8 cellular contexts compared by ENCODE assay signal in genomic region chr3:131502530-131503327, GRCh38. TPM values are rescaled to one million over a fixed set of nuclear protein-coding genes. Genes with fewer than 3 reads are reported as not detected.
DNase-seq lines count a peak whose midpoint lies in the region; ATAC-seq and TF ChIP-seq lines count a peak whose summit lies in the region.

MRPL3 (minus strand) TSS chr3:131502971; CDS start chr3:131502821, 150 bp downstream.

- 2% methylated on average over 10 of the region's 47 CpGs; no CpG with 5 or more reads in 1 of the 2 experiments for WGBS in IMR-90 (ENCODE audit: extremely low coverage in 2 of 2, insufficient read length in 1 of 2), 2 experiments

- peaks cover 16 to 20% of the 10 kb centered on the region in 2 experiments for H3K79me1 ChIP-seq in IMR-90 (ENCODE audit: low read depth in 1 of 2, low read length in 2 of 2)

- ATAC-seq in GM21529 (IDR thresholded peaks at IDR 0.05; ENCODE audit: unreplicated experiment) = peak; percentile 98
- ATAC-seq in IMR-90 (ENCODE audit: low read depth) = peak; percentile 96

- 0 out of 2 replicates have a peak, but pooled peaks have one; percentile 2 for TF ChIP-seq RAD21 in IMR-90 (IDR thresholded peaks at IDR 0.05; ENCODE audit: low read length)

- H3K4ac ChIP-seq in IMR-90 (ENCODE audit: low read depth, low read length) = peak within 1 kb of the TSS; percentile 98

- dilution Hi-C loops in IMR-90 (cut with HindIII; ENCODE audit: low sequenced_read_pairs, unreplicated experiment) = no loop called here

- peak within 1 kb of the TSS; percentile 90 for H2AK5ac ChIP-seq in IMR-90 (ENCODE audit: low read depth, low read length)

- no peaks in the 10 kb centered on the region for H4K20me1 ChIP-seq in IMR-90 (ENCODE audit: insufficient read depth, low read length)

- in situ Hi-C loops in IMR-90 (cut with MboI; ENCODE audit: low sequenced_read_pairs) = no loop called here

- H3K18ac ChIP-seq in IMR-90 (ENCODE audit: low read depth, low read length) = peak within 1 kb of the TSS; percentile 23; the same call in 1 of the 2 replicates

- POLR2A ChIA-PET in IMR-90 (lab: Charles Lee; ENCODE audit: unreplicated experiment) = no interaction called here

- peak within 1 kb of the TSS; percentile 93 for H3K14ac ChIP-seq in IMR-90 (replicated peaks; ENCODE audit: low read depth, low read length)

- peak within 1 kb of the TSS; percentile 43; the same call in 1 of the 2 replicates for H2BK120ac ChIP-seq in IMR-90 (ENCODE audit: low read depth, low read length)

- DNase-seq in DMS114 treated with DMSO at 0.1 percent for 48 hours (lab: John Stamatoyannopoulos, UW; ENCODE audit: unreplicated experiment) (peak; percentile 86), IMR-90 (peak; percentile 87), OCI-M2 (lab: John Stamatoyannopoulos, UW; ENCODE audit: unreplicated experiment) (peak; percentile 6), activated T-cell treated with anti-CD3 and anti-CD28 coated beads for 4 hours (peak; percentile 74), epithelial cell of prostate (ENCODE audit: low read depth, low spot score) (peak; percentile 45)
- DNase-seq in stimulated activated CD8-positive, alpha-beta memory T cell treated with anti-CD3 and anti-CD28 coated beads, Interleukin-2, amount 100 ng/mL, for 48 hours (ENCODE audit: low read depth in 2 of 2) = peak; percentile 71 to 78

- TF ChIP-seq POLR2A in IMR-90 (IDR thresholded peaks at IDR 0.05; ENCODE audit: low read depth, low read length) = peak; percentile 75; the same call in 1 of the 2 replicates

- peak within 1 kb of the TSS; percentile 94 for H2AFZ ChIP-seq in IMR-90 (replicated peaks; ENCODE audit: low read length, poor library complexity)

- H3K4me2 ChIP-seq in IMR-90 (ENCODE audit: low read depth, low read length) = peak within 1 kb of the TSS; percentile 100

- H3K9me3 ChIP-seq in IMR-90 (ENCODE audit: control insufficient read depth, insufficient read depth, low read length) (no peaks in the 10 kb centered on the region), mononuclear cell (ENCODE audit: low read depth, low read length) (no peaks in the 10 kb centered on the region)

- 0 out of 2 replicates have a peak, but pooled peaks cover 3% of the 10 kb centered on the region for H3K4me1 ChIP-seq in IMR-90 (ENCODE audit: control insufficient read depth, insufficient read depth, low read length)
- peaks cover 29% of the 10 kb centered on the region for H3K4me1 ChIP-seq in mononuclear cell (ENCODE audit: insufficient read depth, low read length)

- H3K4me3 ChIP-seq in IMR-90 (ENCODE audit: insufficient read depth, low read depth, low read length) (peak within 1 kb of the TSS; percentile 96), mononuclear cell (ENCODE audit: low read length) (peak within 1 kb of the TSS; percentile 92)

- H3K9ac ChIP-seq in IMR-90 (ENCODE audit: low read depth, low read length) = peak within 1 kb of the TSS; percentile 98

- H4K8ac ChIP-seq in IMR-90 (ENCODE audit: low read depth in 2 of 2, low read length in 2 of 2) = peak within 1 kb of the TSS; percentile 98 to 99

- H2BK20ac ChIP-seq in IMR-90 (ENCODE audit: low read depth, low read length) = no peak within 1 kb of the TSS

- H3K56ac ChIP-seq in IMR-90 (ENCODE audit: extremely low read depth, insufficient read depth, low read length) = peak within 1 kb of the TSS; percentile 81

- intact Hi-C loops in IMR-90 (cut with micrococcal nuclease) = loop anchor here (5.0 kb wide), 2 partner anchors 120 to 475 kb away; partner anchors contain the start of genes ASTE1, NEK11 and NUDT16

- peak within 1 kb of the TSS; percentile 91 for H4K91ac ChIP-seq in IMR-90 (ENCODE audit: insufficient read depth, low read depth, low read length)

- 0 out of 2 replicates have a peak, but pooled peaks cover 2% of the 10 kb centered on the region for H3K9me1 ChIP-seq in IMR-90 (ENCODE audit: insufficient read depth, low read length)

- H2AK9ac ChIP-seq in IMR-90 (replicated peaks; ENCODE audit: low read depth, low read length, poor library complexity) = peak within 1 kb of the TSS; percentile 93

- CTCF ChIA-PET in IMR-90 (lab: Yijun Ruan, JAX) = no interaction called here

- peak within 1 kb of the TSS; percentile 79 for H3K23ac ChIP-seq in IMR-90 (ENCODE audit: low read depth, low read length)

- no TSS peak for BruUV-seq in IMR-90 (replicated peaks; lab: Mats Ljungman, UMichigan)

- H2BK15ac ChIP-seq in IMR-90 (ENCODE audit: low read depth, low read length) = peak within 1 kb of the TSS; percentile 6; the same call in 1 of the 3 replicates

- H3K27me3 ChIP-seq in IMR-90 (ENCODE audit: control insufficient read depth, insufficient read depth, low read length) (no peaks in the 10 kb centered on the region), mononuclear cell (ENCODE audit: insufficient read depth, low read length) (no peaks in the 10 kb centered on the region)

- TF ChIP-seq CTCF in IMR-90 (conservative IDR thresholded peaks at IDR 0.05; ENCODE audit: low read depth, low read length) = no peak

- H3K27ac ChIP-seq in IMR-90 (ENCODE audit: insufficient read depth, low read length) (peak within 1 kb of the TSS; percentile 85), epithelial cell of prostate (peak within 1 kb of the TSS; percentile 44)

- peaks cover 1% of the 10 kb centered on the region; the same call in 1 of the 2 replicates for H3K36me3 ChIP-seq in IMR-90 (ENCODE audit: control insufficient read depth, insufficient read depth, low read length)

- H4K5ac ChIP-seq in IMR-90 (ENCODE audit: low read depth, low read length) = peak within 1 kb of the TSS; percentile 95

- peak within 1 kb of the TSS; percentile 78 for H2BK5ac ChIP-seq in IMR-90 (ENCODE audit: low read depth, low read length, poor library complexity, severe bottlenecking)

TF ChIP-seq in IMR-90, 13 proteins besides CTCF, POLR2A, EP300 and RAD21:
- TF ChIP-seq RCOR1 (IDR thresholded peaks at IDR 0.05; ENCODE audit: insufficient replicate concordance, low read length) (peak; percentile 38), MXI1 (IDR thresholded peaks at IDR 0.05; ENCODE audit: borderline replicate concordance, low read depth, low read length) (peak; percentile 99), RFX5 (IDR thresholded peaks at IDR 0.05; ENCODE audit: low read depth, low read length) (no peak), SMC3 (IDR thresholded peaks at IDR 0.05; ENCODE audit: low read depth, low read length) (peak; percentile 21; the same call in 1 of the 2 replicates), MAFK (IDR thresholded peaks at IDR 0.05; ENCODE audit: low read depth, low read length) (no peak), MAZ (IDR thresholded peaks at IDR 0.05; ENCODE audit: borderline replicate concordance, low read depth, low read length) (peak; percentile 73; the same call in 1 of the 2 replicates), CHD1 (IDR thresholded peaks at IDR 0.05; ENCODE audit: low read depth, low read length) (0 out of 2 replicates have a peak, but pooled peaks have one; percentile 55), CEBPB (IDR thresholded peaks at IDR 0.05; ENCODE audit: low read depth, low read length) (peak; percentile 89), FOS (IDR thresholded peaks at IDR 0.05; ENCODE audit: low read depth, low read length) (no peak), ELK1 (IDR thresholded peaks at IDR 0.05; ENCODE audit: borderline replicate concordance, low read depth, low read length) (no peak), USF2 (IDR thresholded peaks at IDR 0.05; ENCODE audit: low read depth, low read length) (peak; percentile 51)

RNA-seq across cellular contexts. Expression of gene MRPL3, which starts in this region (rescaled TPM):
- total RNA-seq in IMR-90 (2012; rRNA removed) (186 and 206 TPM in 2 replicates), mononuclear cell (54.7 TPM)
- 99.5 and 107 TPM in 2 replicates for polyA plus RNA-seq in IMR-90 (2012; rRNA removed)
- 57.2 and 61.6 TPM in 2 replicates for polyA plus RNA-seq in IMR-90 (2012; cell fraction: cytosol; rRNA removed)
- polyA plus RNA-seq in IMR-90 (2012; cell fraction: nucleus; rRNA removed; ENCODE audit: low replicate concordance) = 20.9 and 51.0 TPM in 2 replicates

Comparison
In these comparisons a context has a peak if more than half of its experiments do, and no peak if none do; other contexts are left out.
1. Peak in every context shown above with its lines: DNase-seq, ATAC-seq, H3K4me3 ChIP-seq and H3K27ac ChIP-seq.
2. DNase-seq: peak in every context shown above with its lines; median percentile 87 in IMR-90; 86 in DMS114 treated with DMSO at 0.1 percent for 48 hours; 74 in stimulated activated CD8-positive, alpha-beta memory T cell treated with anti-CD3 and anti-CD28 coated beads, Interleukin-2, amount 100 ng/mL, for 48 hours; 74 in activated T-cell treated with anti-CD3 and anti-CD28 coated beads for 4 hours; 45 in epithelial cell of prostate; 6 in OCI-M2.